ENCODE assay signal across 1 cellular context in the genomic region with DNA sequence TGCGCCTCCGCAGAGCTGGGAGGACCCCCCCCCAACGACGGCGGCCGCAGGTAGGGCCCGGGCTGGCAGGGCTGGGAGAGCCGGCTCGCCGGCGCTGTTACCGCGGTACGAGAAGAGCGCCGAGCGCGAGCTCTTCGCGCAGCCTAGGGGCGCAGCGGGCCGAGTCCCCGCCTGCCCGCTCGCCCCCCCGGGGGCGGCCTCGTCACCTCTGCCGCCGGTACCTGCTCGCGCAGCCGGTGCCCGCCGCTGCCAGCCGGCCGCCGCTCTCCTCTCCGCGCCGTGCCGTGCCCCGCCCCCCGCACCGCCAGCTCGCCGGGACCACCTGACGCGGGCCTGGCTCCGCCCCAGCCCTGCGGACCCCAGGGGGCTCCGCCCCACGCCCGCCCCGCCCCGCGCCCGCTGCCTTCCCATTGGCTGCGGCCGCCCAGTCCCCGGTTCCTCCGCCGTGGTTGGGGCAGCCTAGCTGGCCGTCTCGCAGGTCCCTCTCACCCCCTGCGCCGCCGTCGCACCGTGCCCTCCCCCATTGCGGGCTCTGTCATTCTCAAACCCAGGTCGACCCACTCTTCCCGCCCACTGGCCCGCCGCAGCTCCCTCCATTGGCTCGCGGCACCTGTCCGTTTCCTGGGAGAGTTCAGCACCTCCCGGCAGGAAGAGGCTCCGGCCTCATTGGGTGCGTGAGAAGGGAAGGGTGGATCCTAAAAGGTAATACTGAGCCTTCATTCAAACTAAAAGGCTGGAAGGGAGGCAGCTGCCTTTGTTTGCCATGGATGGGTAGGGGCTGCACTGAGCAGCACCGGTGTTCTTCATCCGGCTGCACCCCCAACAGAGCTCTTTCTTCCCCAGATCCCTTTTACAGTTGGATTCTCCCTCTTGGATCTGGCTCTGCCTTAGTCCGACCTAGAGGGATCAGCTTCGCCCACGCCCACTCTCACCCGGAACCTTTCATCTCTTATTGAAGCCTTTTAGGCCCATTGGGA.
TF ChIP-seq lines count a peak whose summit lies in the region.

MAP3K9 (minus strand) TSS at position 276 of the 977 bp plus-strand sequence. CDS start 342 bp downstream, outside the sequence.

TF ChIP-seq in HEK293, 187 proteins besides CTCF, POLR2A, EP300 and RAD21 (continued from another document and continues in another):
- TF ChIP-seq ZNF513 (tag by site-specific recombination; IDR thresholded peaks at IDR 0.05) = peak; percentile 1; the same call in 1 of the 2 replicates
- TF ChIP-seq, protein P1, sequence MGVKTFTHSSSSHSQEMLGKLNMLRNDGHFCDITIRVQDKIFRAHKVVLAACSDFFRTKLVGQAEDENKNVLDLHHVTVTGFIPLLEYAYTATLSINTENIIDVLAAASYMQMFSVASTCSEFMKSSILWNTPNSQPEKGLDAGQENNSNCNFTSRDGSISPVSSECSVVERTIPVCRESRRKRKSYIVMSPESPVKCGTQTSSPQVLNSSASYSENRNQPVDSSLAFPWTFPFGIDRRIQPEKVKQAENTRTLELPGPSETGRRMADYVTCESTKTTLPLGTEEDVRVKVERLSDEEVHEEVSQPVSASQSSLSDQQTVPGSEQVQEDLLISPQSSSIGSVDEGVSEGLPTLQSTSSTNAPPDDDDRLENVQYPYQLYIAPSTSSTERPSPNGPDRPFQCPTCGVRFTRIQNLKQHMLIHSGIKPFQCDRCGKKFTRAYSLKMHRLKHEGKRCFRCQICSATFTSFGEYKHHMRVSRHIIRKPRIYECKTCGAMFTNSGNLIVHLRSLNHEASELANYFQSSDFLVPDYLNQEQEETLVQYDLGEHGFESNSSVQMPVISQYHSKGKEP (tag by site-specific recombination; IDR thresholded peaks at IDR 0.05) = no peak
- TF ChIP-seq ZFP41 (tag by site-specific recombination; IDR thresholded peaks at IDR 0.05; ENCODE audit: borderline replicate concordance) = no peak
- TF ChIP-seq, protein P2, sequence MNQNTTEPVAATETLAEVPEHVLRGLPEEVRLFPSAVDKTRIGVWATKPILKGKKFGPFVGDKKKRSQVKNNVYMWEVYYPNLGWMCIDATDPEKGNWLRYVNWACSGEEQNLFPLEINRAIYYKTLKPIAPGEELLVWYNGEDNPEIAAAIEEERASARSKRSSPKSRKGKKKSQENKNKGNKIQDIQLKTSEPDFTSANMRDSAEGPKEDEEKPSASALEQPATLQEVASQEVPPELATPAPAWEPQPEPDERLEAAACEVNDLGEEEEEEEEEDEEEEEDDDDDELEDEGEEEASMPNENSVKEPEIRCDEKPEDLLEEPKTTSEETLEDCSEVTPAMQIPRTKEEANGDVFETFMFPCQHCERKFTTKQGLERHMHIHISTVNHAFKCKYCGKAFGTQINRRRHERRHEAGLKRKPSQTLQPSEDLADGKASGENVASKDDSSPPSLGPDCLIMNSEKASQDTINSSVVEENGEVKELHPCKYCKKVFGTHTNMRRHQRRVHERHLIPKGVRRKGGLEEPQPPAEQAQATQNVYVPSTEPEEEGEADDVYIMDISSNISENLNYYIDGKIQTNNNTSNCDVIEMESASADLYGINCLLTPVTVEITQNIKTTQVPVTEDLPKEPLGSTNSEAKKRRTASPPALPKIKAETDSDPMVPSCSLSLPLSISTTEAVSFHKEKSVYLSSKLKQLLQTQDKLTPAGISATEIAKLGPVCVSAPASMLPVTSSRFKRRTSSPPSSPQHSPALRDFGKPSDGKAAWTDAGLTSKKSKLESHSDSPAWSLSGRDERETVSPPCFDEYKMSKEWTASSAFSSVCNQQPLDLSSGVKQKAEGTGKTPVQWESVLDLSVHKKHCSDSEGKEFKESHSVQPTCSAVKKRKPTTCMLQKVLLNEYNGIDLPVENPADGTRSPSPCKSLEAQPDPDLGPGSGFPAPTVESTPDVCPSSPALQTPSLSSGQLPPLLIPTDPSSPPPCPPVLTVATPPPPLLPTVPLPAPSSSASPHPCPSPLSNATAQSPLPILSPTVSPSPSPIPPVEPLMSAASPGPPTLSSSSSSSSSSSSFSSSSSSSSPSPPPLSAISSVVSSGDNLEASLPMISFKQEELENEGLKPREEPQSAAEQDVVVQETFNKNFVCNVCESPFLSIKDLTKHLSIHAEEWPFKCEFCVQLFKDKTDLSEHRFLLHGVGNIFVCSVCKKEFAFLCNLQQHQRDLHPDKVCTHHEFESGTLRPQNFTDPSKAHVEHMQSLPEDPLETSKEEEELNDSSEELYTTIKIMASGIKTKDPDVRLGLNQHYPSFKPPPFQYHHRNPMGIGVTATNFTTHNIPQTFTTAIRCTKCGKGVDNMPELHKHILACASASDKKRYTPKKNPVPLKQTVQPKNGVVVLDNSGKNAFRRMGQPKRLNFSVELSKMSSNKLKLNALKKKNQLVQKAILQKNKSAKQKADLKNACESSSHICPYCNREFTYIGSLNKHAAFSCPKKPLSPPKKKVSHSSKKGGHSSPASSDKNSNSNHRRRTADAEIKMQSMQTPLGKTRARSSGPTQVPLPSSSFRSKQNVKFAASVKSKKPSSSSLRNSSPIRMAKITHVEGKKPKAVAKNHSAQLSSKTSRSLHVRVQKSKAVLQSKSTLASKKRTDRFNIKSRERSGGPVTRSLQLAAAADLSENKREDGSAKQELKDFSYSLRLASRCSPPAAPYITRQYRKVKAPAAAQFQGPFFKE (tag by site-specific recombination; IDR thresholded peaks at IDR 0.05; ENCODE audit: borderline replicate concordance) = no peak
- peak; percentile 71 for TF ChIP-seq ZFHX2 (tag by site-specific recombination; conservative IDR thresholded peaks at IDR 0.05)
- TF ChIP-seq YY2 (tag by site-specific recombination; IDR thresholded peaks at IDR 0.05) = no peak
- TF ChIP-seq ZNF324 (tag by site-specific recombination; IDR thresholded peaks at IDR 0.05) = no peak
- no peak for TF ChIP-seq KLF16 (tag by site-specific recombination; IDR thresholded peaks at IDR 0.05)
- no peak for TF ChIP-seq ZNF621 (tag by site-specific recombination; IDR thresholded peaks at IDR 0.05)
- TF ChIP-seq, protein P3, sequence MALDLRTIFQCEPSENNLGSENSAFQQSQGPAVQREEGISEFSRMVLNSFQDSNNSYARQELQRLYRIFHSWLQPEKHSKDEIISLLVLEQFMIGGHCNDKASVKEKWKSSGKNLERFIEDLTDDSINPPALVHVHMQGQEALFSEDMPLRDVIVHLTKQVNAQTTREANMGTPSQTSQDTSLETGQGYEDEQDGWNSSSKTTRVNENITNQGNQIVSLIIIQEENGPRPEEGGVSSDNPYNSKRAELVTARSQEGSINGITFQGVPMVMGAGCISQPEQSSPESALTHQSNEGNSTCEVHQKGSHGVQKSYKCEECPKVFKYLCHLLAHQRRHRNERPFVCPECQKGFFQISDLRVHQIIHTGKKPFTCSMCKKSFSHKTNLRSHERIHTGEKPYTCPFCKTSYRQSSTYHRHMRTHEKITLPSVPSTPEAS (tag by site-specific recombination; IDR thresholded peaks at IDR 0.05) = no peak
- TF ChIP-seq ZNF391 (tag by site-specific recombination; IDR thresholded peaks at IDR 0.05; ENCODE audit: borderline replicate concordance, low read depth) = no peak
- no peak for TF ChIP-seq ZNF354C (tag by site-specific recombination; IDR thresholded peaks at IDR 0.05; ENCODE audit: borderline replicate concordance, low read depth)
- TF ChIP-seq ZNF776 (tag by site-specific recombination; IDR thresholded peaks at IDR 0.05; ENCODE audit: borderline replicate concordance) = no peak
- no peak for TF ChIP-seq ZNF433 (tag by site-specific recombination; IDR thresholded peaks at IDR 0.05; ENCODE audit: low read depth)
- TF ChIP-seq ZNF791 (tag by site-specific recombination; IDR thresholded peaks at IDR 0.05) = no peak
- TF ChIP-seq ZNF132 (tag by site-specific recombination; IDR thresholded peaks at IDR 0.05; ENCODE audit: borderline replicate concordance) = no peak
- TF ChIP-seq ZBTB48 (tag by site-specific recombination; IDR thresholded peaks at IDR 0.05) = no peak
- TF ChIP-seq PBX3 (CRISPR knock-in tag; IDR thresholded peaks at IDR 0.05) = no peak
- TF ChIP-seq ZSCAN30 (tag by site-specific recombination; IDR thresholded peaks at IDR 0.05) = 0 out of 2 replicates have a peak, but pooled peaks have one; percentile 25
- TF ChIP-seq SETDB1 (IDR thresholded peaks at IDR 0.05; ENCODE audit: insufficient read length, low read length) = no peak
- TF ChIP-seq ZNF514 (tag by site-specific recombination; IDR thresholded peaks at IDR 0.05) = no peak
- TF ChIP-seq ZNF175 (tag by site-specific recombination; IDR thresholded peaks at IDR 0.05) = no peak
- no peak for TF ChIP-seq ZNF664 (tag by site-specific recombination; IDR thresholded peaks at IDR 0.05)
- TF ChIP-seq GLIS1 (tag by site-specific recombination; IDR thresholded peaks at IDR 0.05) = peak; percentile 78
- no peak for TF ChIP-seq ZNF521 (tag by site-specific recombination; IDR thresholded peaks at IDR 0.05)
- TF ChIP-seq SCRT2 (tag by site-specific recombination; IDR thresholded peaks at IDR 0.05) = no peak
- TF ChIP-seq ZNF639 (tag by site-specific recombination; IDR thresholded peaks at IDR 0.05) = no peak
- no peak for TF ChIP-seq ZFP37 (tag by site-specific recombination; IDR thresholded peaks at IDR 0.05)
- no peak for TF ChIP-seq PRDM1 (tag by site-specific recombination; IDR thresholded peaks at IDR 0.05)
- TF ChIP-seq ZNF350 (tag by site-specific recombination; IDR thresholded peaks at IDR 0.05) = no peak
- TF ChIP-seq ZNF169 (tag by site-specific recombination; IDR thresholded peaks at IDR 0.05) = no peak
- TF ChIP-seq ZNF571 (tag by site-specific recombination; IDR thresholded peaks at IDR 0.05) = no peak
- no peak for TF ChIP-seq ZNF585B (tag by site-specific recombination; IDR thresholded peaks at IDR 0.05)
- TF ChIP-seq REPIN1 (tag by site-specific recombination; IDR thresholded peaks at IDR 0.05; ENCODE audit: low read depth) = no peak
- TF ChIP-seq ZBTB1 (tag by site-specific recombination; IDR thresholded peaks at IDR 0.05) = no peak
- no peak for TF ChIP-seq FEZF1 (tag by site-specific recombination; IDR thresholded peaks at IDR 0.05)
- TF ChIP-seq ZNF416 (tag by site-specific recombination; IDR thresholded peaks at IDR 0.05) = no peak
- TF ChIP-seq, protein P4, sequence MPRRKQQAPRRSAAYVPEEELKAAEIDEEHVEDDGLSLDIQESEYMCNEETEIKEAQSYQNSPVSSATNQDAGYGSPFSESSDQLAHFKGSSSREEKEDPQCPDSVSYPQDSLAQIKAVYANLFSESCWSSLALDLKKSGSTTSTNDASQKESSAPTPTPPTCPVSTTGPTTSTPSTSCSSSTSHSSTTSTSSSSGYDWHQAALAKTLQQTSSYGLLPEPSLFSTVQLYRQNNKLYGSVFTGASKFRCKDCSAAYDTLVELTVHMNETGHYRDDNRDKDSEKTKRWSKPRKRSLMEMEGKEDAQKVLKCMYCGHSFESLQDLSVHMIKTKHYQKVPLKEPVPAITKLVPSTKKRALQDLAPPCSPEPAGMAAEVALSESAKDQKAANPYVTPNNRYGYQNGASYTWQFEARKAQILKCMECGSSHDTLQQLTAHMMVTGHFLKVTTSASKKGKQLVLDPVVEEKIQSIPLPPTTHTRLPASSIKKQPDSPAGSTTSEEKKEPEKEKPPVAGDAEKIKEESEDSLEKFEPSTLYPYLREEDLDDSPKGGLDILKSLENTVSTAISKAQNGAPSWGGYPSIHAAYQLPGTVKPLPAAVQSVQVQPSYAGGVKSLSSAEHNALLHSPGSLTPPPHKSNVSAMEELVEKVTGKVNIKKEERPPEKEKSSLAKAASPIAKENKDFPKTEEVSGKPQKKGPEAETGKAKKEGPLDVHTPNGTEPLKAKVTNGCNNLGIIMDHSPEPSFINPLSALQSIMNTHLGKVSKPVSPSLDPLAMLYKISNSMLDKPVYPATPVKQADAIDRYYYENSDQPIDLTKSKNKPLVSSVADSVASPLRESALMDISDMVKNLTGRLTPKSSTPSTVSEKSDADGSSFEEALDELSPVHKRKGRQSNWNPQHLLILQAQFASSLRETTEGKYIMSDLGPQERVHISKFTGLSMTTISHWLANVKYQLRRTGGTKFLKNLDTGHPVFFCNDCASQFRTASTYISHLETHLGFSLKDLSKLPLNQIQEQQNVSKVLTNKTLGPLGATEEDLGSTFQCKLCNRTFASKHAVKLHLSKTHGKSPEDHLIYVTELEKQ (tag by site-specific recombination; IDR thresholded peaks at IDR 0.05; ENCODE audit: borderline replicate concordance) = no peak
- TF ChIP-seq ZNF423 (tag by site-specific recombination; IDR thresholded peaks at IDR 0.05) = no peak
- TF ChIP-seq ATF2 (tag by site-specific recombination; IDR thresholded peaks at IDR 0.05; ENCODE audit: low read depth) = no peak
- TF ChIP-seq KLF8 (tag by site-specific recombination; IDR thresholded peaks at IDR 0.05) = peak; percentile 42; the same call in 1 of the 2 replicates
